ENCODE assay signal across 19 cellular contexts in genomic region chr2:205746408-205746785, GRCh38.
A peak's percentile ranks its signal among the peaks of the same experiment; 100 is the strongest.
DNase-seq lines count a peak whose midpoint lies in the region; ATAC-seq and TF ChIP-seq lines count a peak whose summit lies in the region.
"Had no signal": no experiment of that assay in that cellular context is flagged by ENCODE, and none has a peak within 500 bp of the region (broad histone marks: within the 10 kb centered on the region; RNA-seq: fewer than 3 reads in every experiment).

No MANE protein-coding gene starts in this region.

- no peak overlapping the region for H3K18ac ChIP-seq in mesenchymal stem cell (ENCODE audit: low read depth in 1 of 2, low read length in 2 of 2)

- no peaks in the 10 kb centered on the region for H3K79me1 ChIP-seq in mesenchymal stem cell (replicated peaks; ENCODE audit: low read length, poor library complexity, severe bottlenecking)

- no peaks in the 10 kb centered on the region for H3K27me3 ChIP-seq in colonic mucosa
- H3K27me3 ChIP-seq in mesenchymal stem cell (ENCODE audit: control insufficient read depth in 1 of 2, insufficient read depth in 1 of 2, low read length in 2 of 2): no peaks in the 10 kb centered on the region
- H3K27me3 ChIP-seq in upper lobe of left lung: no peaks in the 10 kb centered on the region
- H3K27me3 ChIP-seq: neural progenitor cell, right lobe of liver had no signal

- H3K4me2 ChIP-seq in mesenchymal stem cell (ENCODE audit: low read length, poor library complexity, severe bottlenecking): no peak overlapping the region
- H3K4me2 ChIP-seq: KMS-11, neural progenitor cell had no signal

- TF ChIP-seq CTCF in colonic mucosa (IDR thresholded peaks at IDR 0.05) (no peak), upper lobe of left lung (IDR thresholded peaks at IDR 0.05) (no peak)

- H3K4me3 ChIP-seq in colonic mucosa (no peak overlapping the region), mesenchymal stem cell (ENCODE audit: insufficient read depth in 1 of 2, low read depth in 1 of 2, low read length in 2 of 2) (no peak overlapping the region), upper lobe of left lung (no peak overlapping the region)
- H3K4me3 ChIP-seq: coronary artery, GM23248, neural progenitor cell, right lobe of liver had no signal

- H3K36me3 ChIP-seq in colonic mucosa (no peaks in the 10 kb centered on the region), mesenchymal stem cell (ENCODE audit: control insufficient read depth in 1 of 2, insufficient read depth in 2 of 2, low read depth in 1 of 2, low read length in 2 of 2) (peaks cover 37 to 55% of the 10 kb centered on the region in 2 experiments), upper lobe of left lung (peaks cover 11 to 55% (median 45%) of the 10 kb centered on the region in 4 donors)
- H3K36me3 ChIP-seq: right lobe of liver had no signal

- H3K36me3 Mint-ChIP-seq in activated CD4-positive, alpha-beta T cell treated with anti-CD3 and anti-CD28 coated beads for 36 hours (ENCODE audit: low read depth): no peaks in the 10 kb centered on the region
- H3K36me3 Mint-ChIP-seq: activated naive CD4-positive, alpha-beta T cell treated with anti-CD3 and anti-CD28 coated beads, Interleukin-2, amount 10 ng/mL, durations not matched to agents 7 days and 5 days had no signal

- no peaks in the 10 kb centered on the region for H3K9me3 Mint-ChIP-seq in activated CD4-positive, alpha-beta T cell treated with anti-CD3 and anti-CD28 coated beads for 36 hours (ENCODE audit: low read depth)
- H3K9me3 Mint-ChIP-seq: activated naive CD4-positive, alpha-beta T cell treated with anti-CD3 and anti-CD28 coated beads, Interleukin-2, amount 10 ng/mL, durations not matched to agents 7 days and 5 days; neural progenitor cell had no signal

- TF ChIP-seq POLR2A in upper lobe of left lung (IDR thresholded peaks at IDR 0.05): no peak

- no peak overlapping the region for H2BK5ac ChIP-seq in mesenchymal stem cell (ENCODE audit: low read depth, low read length, poor library complexity, severe bottlenecking)

- no peak overlapping the region for H2BK12ac ChIP-seq in mesenchymal stem cell (ENCODE audit: low read length in 2 of 2)

- H3K4me1 Mint-ChIP-seq in activated CD4-positive, alpha-beta T cell treated with anti-CD3 and anti-CD28 coated beads for 36 hours: no peaks in the 10 kb centered on the region
- H3K4me1 Mint-ChIP-seq: activated naive CD4-positive, alpha-beta T cell treated with anti-CD3 and anti-CD28 coated beads, Interleukin-2, amount 10 ng/mL, durations not matched to agents 7 days and 5 days had no signal

- H3K14ac ChIP-seq in mesenchymal stem cell (ENCODE audit: low read length in 2 of 2): no peak overlapping the region

- H4K8ac ChIP-seq in mesenchymal stem cell (ENCODE audit: low read length): no peak overlapping the region

- no peak overlapping the region for H2AFZ ChIP-seq in mesenchymal stem cell (ENCODE audit: low read depth, low read length)
- H2AFZ ChIP-seq: GM23248, neural progenitor cell had no signal

- POLR2A ChIA-PET in activated CD4-positive, alpha-beta T cell treated with anti-CD3 and anti-CD28 coated beads for 36 hours (lab: Charles Lee): no interaction called here

- H3K4me3 Mint-ChIP-seq in activated CD4-positive, alpha-beta T cell treated with anti-CD3 and anti-CD28 coated beads for 36 hours: no peak overlapping the region
- H3K4me3 Mint-ChIP-seq: activated naive CD4-positive, alpha-beta T cell treated with anti-CD3 and anti-CD28 coated beads, Interleukin-2, amount 10 ng/mL, durations not matched to agents 7 days and 5 days; neural progenitor cell had no signal

- no peak overlapping the region for H2BK120ac ChIP-seq in mesenchymal stem cell (ENCODE audit: low read depth, low read length)

- H3K4ac ChIP-seq in mesenchymal stem cell (ENCODE audit: low read depth in 1 of 2, low read length in 2 of 2): no peak overlapping the region

- H3K9me3 ChIP-seq in colonic mucosa: no peaks in the 10 kb centered on the region
- H3K9me3 ChIP-seq in mesenchymal stem cell (ENCODE audit: control insufficient read depth, low read length): no peaks in the 10 kb centered on the region
- H3K9me3 ChIP-seq in upper lobe of left lung: no peaks in the 10 kb centered on the region
- H3K9me3 ChIP-seq: right lobe of liver had no signal

- CTCF ChIA-PET in activated CD4-positive, alpha-beta T cell treated with anti-CD3 and anti-CD28 coated beads for 36 hours (lab: Charles Lee): no interaction called here

- H3K23ac ChIP-seq in mesenchymal stem cell (ENCODE audit: low read length in 2 of 2): no peak overlapping the region

- H3K27ac ChIP-seq in colonic mucosa (no peak overlapping the region), mesenchymal stem cell (ENCODE audit: low read length, poor library complexity, severe bottlenecking) (no peak overlapping the region), upper lobe of left lung (peak overlapping the region in 1 of 4 donors; percentile 55)
- H3K27ac ChIP-seq: coronary artery, GM23248, KMS-11, neural progenitor cell, right lobe of liver had no signal

- H2BK15ac ChIP-seq in mesenchymal stem cell (ENCODE audit: low read depth, poor library complexity, severe bottlenecking): peak overlapping the region; percentile 19

- peak in 1 of 2 donors; percentile 83 for ATAC-seq in upper lobe of left lung (ENCODE audit: low FRiP score in 2 of 2)
- ATAC-seq in GM18861 (IDR thresholded peaks at IDR 0.05; ENCODE audit: unreplicated experiment): no peak
- ATAC-seq in activated CD4-positive, alpha-beta T cell treated with anti-CD3 and anti-CD28 coated beads for 36 hours: no peak
- no peak for ATAC-seq in HG03571 (IDR thresholded peaks at IDR 0.05; ENCODE audit: unreplicated experiment)
- ATAC-seq: Panc1, right lobe of liver had no signal

- peaks cover 9% of the 10 kb centered on the region for H3K4me1 ChIP-seq in colonic mucosa
- peaks cover 3% of the 10 kb centered on the region for H3K4me1 ChIP-seq in mesenchymal stem cell (ENCODE audit: control insufficient read depth, insufficient read depth, low read depth, low read length)
- H3K4me1 ChIP-seq in upper lobe of left lung: peaks cover 0 to 14% (median 3%) of the 10 kb centered on the region in 4 donors
- H3K4me1 ChIP-seq: neural progenitor cell had no signal

- peaks cover 7% of the 10 kb centered on the region for H3K27me3 Mint-ChIP-seq in activated CD4-positive, alpha-beta T cell treated with anti-CD3 and anti-CD28 coated beads for 36 hours

- intact Hi-C loops in colonic mucosa (cut with DNase I): no loop called here
- intact Hi-C loops in activated CD4-positive, alpha-beta T cell treated with anti-CD3 and anti-CD28 coated beads for 36 hours (cut with DNase I, micrococcal nuclease): no loop called here

- 98% methylated on average over 7 of the region's 7 CpGs for WGBS in mesenchymal stem cell
- WGBS in upper lobe of left lung, 2 donors: 61 to 79% methylated on average over 6 to 7 of the region's 7 CpGs

- TF ChIP-seq EP300 in upper lobe of left lung (IDR thresholded peaks at IDR 0.05): no peak

- H3K27ac Mint-ChIP-seq in activated CD4-positive, alpha-beta T cell treated with anti-CD3 and anti-CD28 coated beads for 36 hours: no peak overlapping the region
- H3K27ac Mint-ChIP-seq: activated naive CD4-positive, alpha-beta T cell treated with anti-CD3 and anti-CD28 coated beads, Interleukin-2, amount 10 ng/mL, durations not matched to agents 7 days and 5 days; neural progenitor cell had no signal

- no peak overlapping the region for H4K91ac ChIP-seq in mesenchymal stem cell (ENCODE audit: low read length)

- H3K9ac ChIP-seq in colonic mucosa (ENCODE audit: low read depth in 2 of 2, low read length in 2 of 2) (no peak overlapping the region), mesenchymal stem cell (ENCODE audit: low read length) (no peak overlapping the region)
- H3K9ac ChIP-seq: GM23248, KMS-11, neural progenitor cell had no signal

- DNase-seq in M059J (ENCODE audit: low read depth): peak; percentile 35
- peak; percentile 43 for DNase-seq in colonic mucosa
- no peak for DNase-seq in mesenchymal stem cell
- peak; percentile 31 to 76 for DNase-seq in upper lobe of left lung
- no peak for DNase-seq in activated CD4-positive, alpha-beta T cell treated with anti-CD3 and anti-CD28 coated beads for 36 hours
- no peak for DNase-seq in NCI-H1092 treated with DMSO at 0.1 percent for 48 hours (lab: John Stamatoyannopoulos, UW)
- DNase-seq: activated naive CD4-positive, alpha-beta T cell treated with anti-CD3 and anti-CD28 coated beads, Interleukin-2, amount 10 ng/mL, durations not matched to agents 7 days and 5 days; activated T-cell treated with anti-CD3 and anti-CD28 coated beads for 4 hours; GF-D8; GM23248; NCI-H1105 treated with DMSO at 0.1 percent for 48 hours; right lobe of liver; stimulated activated CD4-positive, alpha-beta T cell treated with anti-CD3 and anti-CD28 coated beads, Interleukin-2, amount 100 ng/mL, for 24 hours had no signal

- H2AK5ac ChIP-seq in mesenchymal stem cell (ENCODE audit: low read length, severe bottlenecking): no peak overlapping the region

Comparison
In these comparisons a context has a peak if more than half of its experiments do, and no peak if none do; other contexts are left out.
1. DNase-seq: peak in M059J (single experiment), colonic mucosa (single experiment) and upper lobe of left lung (2 of 2); none in mesenchymal stem cell (single experiment), activated CD4-positive, alpha-beta T cell treated with anti-CD3 and anti-CD28 coated beads for 36 hours (single experiment) and NCI-H1092 treated with DMSO at 0.1 percent for 48 hours (single experiment).